ENCODE assay signal across 8 cellular contexts in the genomic region with DNA sequence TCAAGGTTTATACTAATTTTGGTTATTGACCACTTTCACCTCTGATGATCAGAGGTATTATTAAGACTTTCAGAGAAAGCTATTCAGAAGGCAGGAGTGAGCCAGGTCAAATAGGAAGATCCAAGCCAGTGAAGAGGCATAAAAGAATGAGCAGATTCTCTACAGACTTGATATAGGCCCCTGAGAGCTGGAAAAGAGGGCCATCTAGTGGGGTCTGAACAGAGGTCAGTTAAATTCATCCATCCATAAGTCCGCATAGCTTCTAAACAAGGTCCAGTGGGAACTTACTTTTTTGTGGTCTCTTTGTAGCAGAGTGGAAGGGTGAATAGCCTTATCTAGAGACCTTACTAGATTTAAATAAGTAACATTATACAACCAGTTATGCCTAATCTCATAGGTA.
DNase-seq lines count a peak whose midpoint lies in the region; ATAC-seq and TF ChIP-seq lines count a peak whose summit lies in the region.
"Had no signal": no experiment of that assay in that cellular context is flagged by ENCODE, and none has a peak within 500 bp of the region (broad histone marks: within the 10 kb centered on the region; RNA-seq: fewer than 3 reads in every experiment).

No MANE protein-coding gene starts in this region.

- H3K79me2 ChIP-seq in neural progenitor cell (ENCODE audit: low read depth): no peaks in the 10 kb centered on the region

- no peaks in the 10 kb centered on the region for H3K9me3 ChIP-seq in neural progenitor cell (ENCODE audit: low read depth)

- H3K4me2 ChIP-seq in neural progenitor cell: no peak overlapping the region

- no peak overlapping the region for H3K4me3 ChIP-seq in neural progenitor cell

- CTCF ChIA-PET in GM10248 (lab: Yijun Ruan, JAX): no interaction called here

- ATAC-seq in activated naive CD8-positive, alpha-beta T cell treated with anti-CD3 and anti-CD28 coated beads, Interleukin-2, amount 50 U/mL, for 24 hours: no peak

- TF ChIP-seq CTCF in GM10248 (IDR thresholded peaks at IDR 0.05; ENCODE audit: control extremely low read depth, extremely low read depth, low read depth, missing control alignments) (peak; percentile 15), neural progenitor cell (IDR thresholded peaks at IDR 0.05) (peak; percentile 70)

- no peak overlapping the region for H3K9ac ChIP-seq in neural progenitor cell

- H3F3A ChIP-seq in neural progenitor cell (ENCODE audit: low read depth): no peaks in the 10 kb centered on the region

- H3K9me3 Mint-ChIP-seq in neural progenitor cell: no peaks in the 10 kb centered on the region
- H3K9me3 Mint-ChIP-seq in activated naive CD8-positive, alpha-beta T cell treated with anti-CD3 and anti-CD28 coated beads, Interleukin-2, amount 50 U/mL, for 24 hours: no peaks in the 10 kb centered on the region

- DNase-seq in GM10248 (ENCODE audit: extremely low spot score) (no peak), NCI-H526 (lab: John Stamatoyannopoulos, UW) (peak; percentile 25 to 72), ecto neural progenitor cell (ENCODE audit: low spot score) (peak; percentile 44), neural progenitor cell (ENCODE audit: low spot score) (peak; percentile 66), epidermal melanocyte (ENCODE audit: insufficient read length, low spot score) (no peak), NK-92 (lab: John Stamatoyannopoulos, UW; ENCODE audit: unreplicated experiment) (no peak)
- no peak for DNase-seq in activated naive CD8-positive, alpha-beta T cell treated with anti-CD3 and anti-CD28 coated beads, Interleukin-2, amount 50 U/mL, for 24 hours
- DNase-seq: activated effector memory CD4-positive, alpha-beta T cell treated with anti-CD3 and anti-CD28 coated beads, Interleukin-2, amount 50 U/mL, for 16 hours had no signal

- no peaks in the 10 kb centered on the region for H4K20me1 ChIP-seq in neural progenitor cell (ENCODE audit: low read depth)

- H3K36me3 ChIP-seq in neural progenitor cell: no peaks in the 10 kb centered on the region

- H3K4me1 ChIP-seq in neural progenitor cell: no peaks in the 10 kb centered on the region

- H3K27me3 ChIP-seq in neural progenitor cell: no peaks in the 10 kb centered on the region

- peaks cover 3% of the 10 kb centered on the region for H3K27me3 Mint-ChIP-seq in neural progenitor cell (ENCODE audit: insufficient read depth, low read depth)
- no peaks in the 10 kb centered on the region for H3K27me3 Mint-ChIP-seq in activated naive CD8-positive, alpha-beta T cell treated with anti-CD3 and anti-CD28 coated beads, Interleukin-2, amount 50 U/mL, for 24 hours

- no peaks in the 10 kb centered on the region for H3K36me3 Mint-ChIP-seq in neural progenitor cell
- H3K36me3 Mint-ChIP-seq in activated naive CD8-positive, alpha-beta T cell treated with anti-CD3 and anti-CD28 coated beads, Interleukin-2, amount 50 U/mL, for 24 hours (ENCODE audit: low read depth): no peaks in the 10 kb centered on the region

- no peak overlapping the region for H3K27ac Mint-ChIP-seq in neural progenitor cell
- H3K27ac Mint-ChIP-seq in activated naive CD8-positive, alpha-beta T cell treated with anti-CD3 and anti-CD28 coated beads, Interleukin-2, amount 50 U/mL, for 24 hours: no peak overlapping the region

- H3K4me3 Mint-ChIP-seq in neural progenitor cell: no peak overlapping the region
- no peak overlapping the region for H3K4me3 Mint-ChIP-seq in activated naive CD8-positive, alpha-beta T cell treated with anti-CD3 and anti-CD28 coated beads, Interleukin-2, amount 50 U/mL, for 24 hours

- H2AFZ ChIP-seq in neural progenitor cell (replicated peaks): peak overlapping the region; percentile 45

- H3K4me1 Mint-ChIP-seq in neural progenitor cell: no peaks in the 10 kb centered on the region
- H3K4me1 Mint-ChIP-seq in activated naive CD8-positive, alpha-beta T cell treated with anti-CD3 and anti-CD28 coated beads, Interleukin-2, amount 50 U/mL, for 24 hours: no peaks in the 10 kb centered on the region

- POLR2A ChIA-PET in GM10248 (lab: Yijun Ruan, JAX): no interaction called here

- no peak overlapping the region for H3K27ac ChIP-seq in neural progenitor cell

Comparison
In these comparisons a context has a peak if more than half of its experiments do, and no peak if none do; other contexts are left out.
1. DNase-seq: peak in NCI-H526 (2 of 2), ecto neural progenitor cell (single experiment) and neural progenitor cell (single experiment); none in GM10248 (single experiment), epidermal melanocyte (single experiment), NK-92 (single experiment) and activated naive CD8-positive, alpha-beta T cell treated with anti-CD3 and anti-CD28 coated beads, Interleukin-2, amount 50 U/mL, for 24 hours (single experiment).